2 cellular contexts compared by ENCODE assay signal in genomic region chr19:10467104-10467706, GRCh38.
TF ChIP-seq lines count a peak whose summit lies in the region.

No MANE protein-coding gene starts in this region.

TF ChIP-seq in SK-N-SH, 30 proteins besides CTCF, POLR2A, EP300 and RAD21 (continued from another document):
- TF ChIP-seq ZBTB33 (IDR thresholded peaks at IDR 0.05; ENCODE audit: borderline replicate concordance, low read depth), result no peak
- TF ChIP-seq TEAD4 (IDR thresholded peaks at IDR 0.05; ENCODE audit: borderline replicate concordance, insufficient read depth), result no peak
- TF ChIP-seq FOSL2 (IDR thresholded peaks at IDR 0.05; ENCODE audit: borderline replicate concordance, low read depth), result no peak
- TF ChIP-seq EZH2phosphoT487 (IDR thresholded peaks at IDR 0.05; ENCODE audit: borderline replicate concordance, low read depth), result no peak
- no peak for TF ChIP-seq FOXJ3 (CRISPR knock-in tag; IDR thresholded peaks at IDR 0.05)
- TF ChIP-seq ELF1 (IDR thresholded peaks at IDR 0.05), result no peak
- no peak for TF ChIP-seq NFIC (IDR thresholded peaks at IDR 0.05; ENCODE audit: borderline replicate concordance)
- no peak for TF ChIP-seq TAF1 (IDR thresholded peaks at IDR 0.05; ENCODE audit: borderline replicate concordance, low read depth, low read length)
- TF ChIP-seq JUND (IDR thresholded peaks at IDR 0.05), result no peak
- TF ChIP-seq MEF2A (IDR thresholded peaks at IDR 0.05; ENCODE audit: borderline replicate concordance, low read depth), result no peak
- no peak for TF ChIP-seq GABPA (IDR thresholded peaks at IDR 0.05; ENCODE audit: low read depth)
- TF ChIP-seq YY1 (IDR thresholded peaks at IDR 0.05; ENCODE audit: low read depth), result no peak
- TF ChIP-seq POLR2AphosphoS5 (IDR thresholded peaks at IDR 0.05; ENCODE audit: low read depth, low read length), result no peak
- TF ChIP-seq RXRA (IDR thresholded peaks at IDR 0.05; ENCODE audit: borderline replicate concordance, low read depth), result no peak
- TF ChIP-seq MAX (IDR thresholded peaks at IDR 0.05; ENCODE audit: low read depth), result no peak
- TF ChIP-seq RCOR1 (IDR thresholded peaks at IDR 0.05; ENCODE audit: low read length), result no peak
- no peak for TF ChIP-seq NRF1 (IDR thresholded peaks at IDR 0.05; ENCODE audit: low read depth, low read length)
- TF ChIP-seq TCF12 (IDR thresholded peaks at IDR 0.05), result no peak

TF ChIP-seq in GM23338, 12 proteins besides CTCF, POLR2A, EP300 and RAD21 (continued from another document):
- TF ChIP-seq ETS1 (IDR thresholded peaks at IDR 0.05) (no peak), NANOG (IDR thresholded peaks at IDR 0.05; ENCODE audit: borderline replicate concordance) (no peak), JUNB (IDR thresholded peaks at IDR 0.05; ENCODE audit: unreplicated experiment) (no peak), EZH2 (IDR thresholded peaks at IDR 0.05; ENCODE audit: low read depth, unreplicated experiment) (no peak), ZNF462 (CRISPR knock-in tag; IDR thresholded peaks at IDR 0.05) (no peak), STAT1 (IDR thresholded peaks at IDR 0.05; ENCODE audit: unreplicated experiment) (no peak), CREB1 (CRISPR knock-in tag; IDR thresholded peaks at IDR 0.05; ENCODE audit: low read depth) (no peak), ZNF114 (CRISPR knock-in tag; IDR thresholded peaks at IDR 0.05) (no peak), ZNF331 (CRISPR knock-in tag; IDR thresholded peaks at IDR 0.05; ENCODE audit: low read depth) (no peak)
